1 cellular context compared by ENCODE assay signal in genomic region chr1:147781056-147781471, GRCh38.
TF ChIP-seq lines count a peak whose summit lies in the region.

No MANE protein-coding gene starts in this region.

TF ChIP-seq in GM23338, 12 proteins besides CTCF, POLR2A, EP300 and RAD21 (continued from another document):
- TF ChIP-seq EZH2 (IDR thresholded peaks at IDR 0.05; ENCODE audit: low read depth, unreplicated experiment) = no peak
- no peak for TF ChIP-seq ETS1 (IDR thresholded peaks at IDR 0.05)
- TF ChIP-seq JUNB (IDR thresholded peaks at IDR 0.05; ENCODE audit: unreplicated experiment) = no peak
- no peak for TF ChIP-seq ZNF462 (CRISPR knock-in tag; IDR thresholded peaks at IDR 0.05)
- TF ChIP-seq EZH2phosphoT487 (IDR thresholded peaks at IDR 0.05; ENCODE audit: unreplicated experiment) = no peak
- no peak for TF ChIP-seq CREB1 (CRISPR knock-in tag; IDR thresholded peaks at IDR 0.05; ENCODE audit: low read depth)
